8 cellular contexts compared by ENCODE assay signal in genomic region chr17:68759343-68760140, GRCh38.
DNase-seq lines count a peak whose midpoint lies in the region; ATAC-seq and TF ChIP-seq lines count a peak whose summit lies in the region.

No MANE protein-coding gene starts in this region.

- no peaks in the 10 kb centered on the region for H3K79me2 ChIP-seq in MM.1S (ENCODE audit: low read length)

- H3K9me2 ChIP-seq in MM.1S (replicated peaks; ENCODE audit: insufficient read depth, low read length): no peaks in the 10 kb centered on the region

- CTCF ChIA-PET in HEK293 (lab: Yijun Ruan, JAX): interaction anchor here (0.6 to 1.2 kb wide), 13 partner anchors 12 to 796 kb away, joined by 3 to 13 read pairs (median 3); no protein-coding TSS in a partner anchor

- ATAC-seq in left ventricle myocardium superior: peak; percentile 100

- no peaks in the 10 kb centered on the region for H3K27me3 ChIP-seq in MM.1S (replicated peaks; ENCODE audit: insufficient read depth, low read length)

- peak overlapping the region; percentile 56 for H2AFZ ChIP-seq in MM.1S (ENCODE audit: low read length)

- peak overlapping the region; percentile 39 for H3K9ac ChIP-seq in MM.1S (ENCODE audit: low read length)

- H3K4me3 ChIP-seq in GM12864 (ENCODE audit: low read depth, low read length) (peak overlapping the region; percentile 6; the same call in 1 of the 2 replicates), HEK293 (ENCODE audit: low read depth, low read length) (peak overlapping the region; percentile 45), MM.1S (ENCODE audit: low read length) (peak overlapping the region; percentile 51)

- H3K36me3 ChIP-seq in HEK293 (ENCODE audit: control insufficient read depth in 2 of 2, insufficient read depth in 1 of 2, low read length in 2 of 2) (no peaks in the 10 kb centered on the region), MM.1S (replicated peaks; ENCODE audit: insufficient read depth, low read length) (no peaks in the 10 kb centered on the region)

- intact Hi-C loops in left ventricle myocardium superior (cut with micrococcal nuclease): loop anchor here (10.0 kb wide), 1 partner anchor 225 kb away; no protein-coding TSS in a partner anchor
- intact Hi-C loops in posterior vena cava (cut with DNase I): loop anchor here in 1 of 2 donors (2.0 to 10.0 kb wide), 2 partner anchors 13 to 1855 kb away; no protein-coding TSS in a partner anchor

- peak; percentile 91 for TF ChIP-seq CTCF in GM12864 (IDR thresholded peaks at IDR 0.05; ENCODE audit: low read depth, low read length, missing control alignments)
- TF ChIP-seq CTCF in HEK293 (tag by site-specific recombination; IDR thresholded peaks at IDR 0.05): peak; percentile 69; the same call in 1 of the 2 replicates
- peak; percentile 94 for TF ChIP-seq CTCF in MM.1S (IDR thresholded peaks at IDR 0.05; ENCODE audit: low read length)

- H3K4me1 ChIP-seq in HEK293 (ENCODE audit: control insufficient read depth, insufficient read depth, low read length): peaks cover 6% of the 10 kb centered on the region
- H3K4me1 ChIP-seq in MM.1S (ENCODE audit: low read length): peaks cover 4% of the 10 kb centered on the region; the same call in 1 of the 2 replicates

- H3F3A ChIP-seq in MM.1S (ENCODE audit: insufficient read depth, low read length): no peaks in the 10 kb centered on the region

- POLR2A ChIA-PET in HEK293 (lab: Yijun Ruan, JAX): no interaction called here

- H3K9me3 ChIP-seq in HEK293 (ENCODE audit: control insufficient read depth, insufficient read depth, low read depth, low read length) (no peaks in the 10 kb centered on the region), MM.1S (replicated peaks; ENCODE audit: insufficient read depth, low read length) (no peaks in the 10 kb centered on the region)

- H3K27ac ChIP-seq in HEK293 (ENCODE audit: extremely low read depth, low read depth, low read length): peak overlapping the region; percentile 52; the same call in 1 of the 2 replicates
- peak overlapping the region; percentile 19; the same call in 1 of the 2 replicates for H3K27ac ChIP-seq in MM.1S (ENCODE audit: low read length)
- peak overlapping the region; percentile 20 for H3K27ac ChIP-seq in angular gyrus (ENCODE audit: low read depth, low read length)

- H4K20me1 ChIP-seq in MM.1S (ENCODE audit: insufficient read depth, low read length): no peaks in the 10 kb centered on the region

- peak; percentile 60 for DNase-seq in GM12864 (ENCODE audit: low read depth)
- peak; percentile 88 for DNase-seq in MM.1S
- DNase-seq in RPMI8226: peak; percentile 89
- DNase-seq in left ventricle myocardium superior: peak; percentile 89
- peak; percentile 94 for DNase-seq in posterior vena cava (ENCODE audit: low spot score)
- no peak for DNase-seq in cortex of kidney (lab: John Stamatoyannopoulos, UW)

- H3K4me2 ChIP-seq in MM.1S (ENCODE audit: low read depth, low read length): peak overlapping the region; percentile 65

TF ChIP-seq in HEK293, 187 proteins besides CTCF, POLR2A, EP300 and RAD21 (continues in another document):
- TF ChIP-seq ZIC2 (tag by site-specific recombination; IDR thresholded peaks at IDR 0.05) (peak; percentile 58), KLF10 (tag by site-specific recombination; IDR thresholded peaks at IDR 0.05) (peak; percentile 25; the same call in 1 of the 2 replicates), SP7 (tag by site-specific recombination; IDR thresholded peaks at IDR 0.05) (peak; percentile 37; the same call in 1 of the 2 replicates), ZNF624 (tag by site-specific recombination; IDR thresholded peaks at IDR 0.05) (no peak), ZNF837 (tag by site-specific recombination; IDR thresholded peaks at IDR 0.05) (no peak), ZBTB17 (tag by site-specific recombination; IDR thresholded peaks at IDR 0.05) (peak; percentile 76), ZNF394 (tag by site-specific recombination; IDR thresholded peaks at IDR 0.05; ENCODE audit: borderline replicate concordance) (peak; percentile 36; the same call in 1 of the 2 replicates), KLF9 (tag by site-specific recombination; IDR thresholded peaks at IDR 0.05; ENCODE audit: low read depth) (0 out of 2 replicates have a peak, but pooled peaks have one; percentile 63), ZNF600 (tag by site-specific recombination; IDR thresholded peaks at IDR 0.05) (peak; percentile 69; the same call in 1 of the 2 replicates), ZNF629 (tag by site-specific recombination; IDR thresholded peaks at IDR 0.05) (peak; percentile 39; the same call in 1 of the 2 replicates), ZNF510 (tag by site-specific recombination; IDR thresholded peaks at IDR 0.05; ENCODE audit: insufficient replicate concordance) (peak; percentile 9), YY1 (tag by site-specific recombination; IDR thresholded peaks at IDR 0.05) (no peak), PRDM1 (tag by site-specific recombination; IDR thresholded peaks at IDR 0.05) (peak; percentile 68; the same call in 1 of the 2 replicates), ZXDB (tag by site-specific recombination; IDR thresholded peaks at IDR 0.05) (peak; percentile 51), ZBTB20 (tag by site-specific recombination; IDR thresholded peaks at IDR 0.05) (0 out of 2 replicates have a peak, but pooled peaks have one; percentile 32), ZNF121 (tag by site-specific recombination; IDR thresholded peaks at IDR 0.05) (0 out of 2 replicates have a peak, but pooled peaks have one; percentile 12), GLIS1 (tag by site-specific recombination; IDR thresholded peaks at IDR 0.05) (peak; percentile 6; the same call in 1 of the 2 replicates), ZBTB1 (tag by site-specific recombination; IDR thresholded peaks at IDR 0.05) (0 out of 2 replicates have a peak, but pooled peaks have one; percentile 28), KLF7 (tag by site-specific recombination; IDR thresholded peaks at IDR 0.05; ENCODE audit: borderline replicate concordance) (0 out of 2 replicates have a peak, but pooled peaks have one; percentile 41), ZBTB8A (tag by site-specific recombination; IDR thresholded peaks at IDR 0.05) (peak; percentile 55), ZBTB44 (tag by site-specific recombination; IDR thresholded peaks at IDR 0.05) (peak; percentile 80), ZFP69B (tag by site-specific recombination; IDR thresholded peaks at IDR 0.05) (no peak), ZNF76 (tag by site-specific recombination; IDR thresholded peaks at IDR 0.05; ENCODE audit: borderline replicate concordance, low read depth) (no peak), ZNF2 (tag by site-specific recombination; IDR thresholded peaks at IDR 0.05) (0 out of 2 replicates have a peak, but pooled peaks have one; percentile 12), ZNF335 (tag by site-specific recombination; conservative IDR thresholded peaks at IDR 0.05) (peak; percentile 98), ELK4 (IDR thresholded peaks at IDR 0.05; ENCODE audit: borderline replicate concordance, low read depth, low read length) (no peak), ZFP37 (tag by site-specific recombination; IDR thresholded peaks at IDR 0.05) (peak; percentile 68; the same call in 1 of the 2 replicates), ZNF654 (tag by site-specific recombination; IDR thresholded peaks at IDR 0.05; ENCODE audit: low read depth) (peak; percentile 93), ZNF138 (tag by site-specific recombination; IDR thresholded peaks at IDR 0.05; ENCODE audit: borderline replicate concordance) (no peak), ZNF24 (tag by site-specific recombination; IDR thresholded peaks at IDR 0.05) (peak; percentile 41; the same call in 1 of the 2 replicates), ZNF558 (tag by site-specific recombination; IDR thresholded peaks at IDR 0.05) (no peak), ZNF660 (tag by site-specific recombination; IDR thresholded peaks at IDR 0.05) (peak; percentile 72), SP3 (tag by site-specific recombination; IDR thresholded peaks at IDR 0.05) (0 out of 2 replicates have a peak, but pooled peaks have one; percentile 15), ZNF324 (tag by site-specific recombination; IDR thresholded peaks at IDR 0.05) (0 out of 2 replicates have a peak, but pooled peaks have one; percentile 28), IKZF3 (tag by site-specific recombination; IDR thresholded peaks at IDR 0.05) (peak; percentile 36; the same call in 1 of the 2 replicates)
